ENCODE assay signal across 14 cellular contexts in genomic region chr1:60972841-60973364, GRCh38.
A peak's percentile ranks its signal among the peaks of the same experiment; 100 is the strongest.
DNase-seq lines count a peak whose midpoint lies in the region; ATAC-seq and TF ChIP-seq lines count a peak whose summit lies in the region.
"Had no signal": no experiment of that assay in that cellular context is flagged by ENCODE, and none has a peak within 500 bp of the region (broad histone marks: within the 10 kb centered on the region; RNA-seq: fewer than 3 reads in every experiment).

No MANE protein-coding gene starts in this region.

- peaks cover 29% of the 10 kb centered on the region for H3K4me1 Mint-ChIP-seq in nephron progenitor cell
- H3K4me1 Mint-ChIP-seq: memory B cell had no signal

- H3K4me1 ChIP-seq in adipocyte (ENCODE audit: control insufficient read depth, insufficient read depth, low read length), result peaks cover 26% of the 10 kb centered on the region
- peaks cover 13% of the 10 kb centered on the region for H3K4me1 ChIP-seq in foreskin keratinocyte
- H3K4me1 ChIP-seq: adrenal gland had no signal

- no peak overlapping the region for H3K4me3 ChIP-seq in HFF-Myc (replicated peaks; ENCODE audit: low read depth, low read length)
- no peak overlapping the region for H3K4me3 ChIP-seq in adipocyte (ENCODE audit: low read length)
- H3K4me3 ChIP-seq: adrenal gland had no signal

- no peaks in the 10 kb centered on the region for H3K9me3 ChIP-seq in adipocyte (ENCODE audit: control insufficient read depth, low read length)
- H3K9me3 ChIP-seq: adrenal gland had no signal

- DNase-seq in HFF-Myc (ENCODE audit: extremely low read depth, low read depth) (peak; percentile 72), adipocyte (ENCODE audit: low read depth) (peak; percentile 72), foreskin keratinocyte (peak; percentile 69 to 85), stromal cell of bone marrow (ENCODE audit: low read depth) (peak; percentile 79), nephron progenitor cell (no peak), GM19238 (ENCODE audit: insufficient read length, low spot score) (no peak), mucosa of gallbladder (ENCODE audit: low spot score) (no peak), NCI-H2081 treated with DMSO at 0.1 percent for 48 hours (lab: John Stamatoyannopoulos, UW) (no peak)
- DNase-seq: adrenal gland, DMS79 treated with DMSO at 0.1 percent for 48 hours, Kasumi-1, NCI-H510A treated with DMSO at 0.1 percent for 48 hours, right cardiac atrium had no signal

- ATAC-seq in foreskin keratinocyte, result peak; percentile 96

- H3K36me3 Mint-ChIP-seq in nephron progenitor cell (ENCODE audit: low read depth), result no peaks in the 10 kb centered on the region
- H3K36me3 Mint-ChIP-seq: memory B cell had no signal

- peaks cover 23% of the 10 kb centered on the region for H3K27me3 Mint-ChIP-seq in nephron progenitor cell (ENCODE audit: low read depth, poor library complexity)

- TF ChIP-seq CTCF in HFF-Myc (IDR thresholded peaks at IDR 0.05; ENCODE audit: low read depth, low read length, missing control alignments) (no peak), foreskin keratinocyte (conservative IDR thresholded peaks at IDR 0.05) (no peak), nephron progenitor cell (IDR thresholded peaks at IDR 0.05) (no peak)

- H3K36me3 ChIP-seq in adipocyte (ENCODE audit: control insufficient read depth, insufficient read depth, low read length, severe bottlenecking), result no peaks in the 10 kb centered on the region
- H3K36me3 ChIP-seq: adrenal gland had no signal

- no peaks in the 10 kb centered on the region for H3K9me3 Mint-ChIP-seq in nephron progenitor cell

- H3K4me3 Mint-ChIP-seq in nephron progenitor cell, result no peak overlapping the region
- H3K4me3 Mint-ChIP-seq: memory B cell had no signal

- no peaks in the 10 kb centered on the region for H3K27me3 ChIP-seq in adipocyte (replicated peaks; ENCODE audit: control insufficient read depth, insufficient read depth, low read length)
- H3K27me3 ChIP-seq in foreskin keratinocyte, result no peaks in the 10 kb centered on the region
- H3K27me3 ChIP-seq: adrenal gland had no signal

- H3K27ac Mint-ChIP-seq in nephron progenitor cell, result no peak overlapping the region
- H3K27ac Mint-ChIP-seq: memory B cell had no signal

- no peak overlapping the region for H3K9ac ChIP-seq in adipocyte (ENCODE audit: low read length)

- no peak overlapping the region for H3K27ac ChIP-seq in foreskin keratinocyte
- H3K27ac ChIP-seq: adrenal gland had no signal

Comparison
In these comparisons a context has a peak if more than half of its experiments do, and no peak if none do; other contexts are left out.
1. DNase-seq: peak in HFF-Myc (single experiment), adipocyte (single experiment), foreskin keratinocyte (2 of 2) and stromal cell of bone marrow (single experiment); none in nephron progenitor cell (single experiment), GM19238 (single experiment), mucosa of gallbladder (single experiment) and NCI-H2081 treated with DMSO at 0.1 percent for 48 hours (single experiment).